7 cellular contexts compared by ENCODE assay signal in the genomic region with DNA sequence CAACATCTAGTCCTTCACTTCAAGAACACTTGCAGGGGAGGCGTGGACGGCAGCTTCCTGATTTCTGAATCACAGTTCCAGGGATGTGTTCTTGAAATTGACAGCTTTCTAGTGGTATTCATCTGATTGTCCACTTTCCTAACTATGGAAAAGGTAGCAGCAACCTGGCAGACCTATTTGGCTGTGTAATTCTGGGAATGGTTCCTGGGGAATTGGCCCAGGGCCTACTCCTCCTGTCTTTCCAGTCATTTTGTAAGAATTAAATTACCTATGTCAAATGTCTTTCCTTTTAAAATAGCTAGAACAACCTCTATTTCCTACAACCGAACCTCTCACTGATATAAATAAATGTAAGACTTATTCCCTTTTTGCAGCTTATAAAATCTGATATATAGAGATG.
"Had no signal": no experiment of that assay in that cellular context is flagged by ENCODE, and none has a peak within 500 bp of the region (broad histone marks: within the 10 kb centered on the region; RNA-seq: fewer than 3 reads in every experiment).

No MANE protein-coding gene starts in this region.

- FAIRE-seq: HTR-8/SVneo, K562 had no signal

- H3K9me3 Mint-ChIP-seq: GM23338, HFFc6 had no signal

- H3K4me2 ChIP-seq: GM23338 had no signal

- H3K4me3 Mint-ChIP-seq: GM23338, HFFc6 had no signal

- H3K36me3 ChIP-seq: HAP-1 had no signal

- DNase-seq: H7, HFFc6, IMR-90 had no signal

- H3K4me1 ChIP-seq: HAP-1 had no signal

- H3K9me3 ChIP-seq: HAP-1 had no signal

- H3K4me1 Mint-ChIP-seq: GM23338 had no signal

- H3K27ac Mint-ChIP-seq: GM23338, HFFc6 had no signal

- H3K4me3 ChIP-seq: GM23338, HAP-1, K562 had no signal

- H2AFZ ChIP-seq: GM23338 had no signal
